In genomic region chr12:32455607-32456063, GRCh38 we compare ENCODE assay signal across 8 cellular contexts. TPM values are rescaled to one million over a fixed set of nuclear protein-coding genes. Genes with fewer than 3 reads are reported as not detected.
A peak's percentile ranks its signal among the peaks of the same experiment; 100 is the strongest.
DNase-seq lines count a peak whose midpoint lies in the region; TF ChIP-seq lines count a peak whose summit lies in the region.

No MANE protein-coding gene starts in this region.

- H4K20me1 ChIP-seq in Loucy (ENCODE audit: insufficient read depth, low read length, poor library complexity, severe bottlenecking): no peaks in the 10 kb centered on the region

- no peak overlapping the region for H3K9ac ChIP-seq in Loucy (ENCODE audit: low read depth, low read length, poor library complexity, severe bottlenecking)

- peak overlapping the region; percentile 63 for H3K4me2 ChIP-seq in Loucy (ENCODE audit: low read depth, low read length, poor library complexity, severe bottlenecking)

- H3K9me2 ChIP-seq in Loucy (replicated peaks; ENCODE audit: low read depth, low read length): no peaks in the 10 kb centered on the region

- H3K79me2 ChIP-seq in Loucy (ENCODE audit: insufficient read depth, low read length): no peaks in the 10 kb centered on the region

- H3K4me3 ChIP-seq in Loucy (ENCODE audit: low read length, poor library complexity, severe bottlenecking) (peak overlapping the region; percentile 64), muscle layer of duodenum (ENCODE audit: low read depth in 1 of 2, low read length in 2 of 2) (peak overlapping the region; percentile 50 to 59)

- H3K4me1 ChIP-seq in Loucy (ENCODE audit: insufficient read depth, low read length, poor library complexity, severe bottlenecking) (no peaks in the 10 kb centered on the region), muscle layer of duodenum (ENCODE audit: control insufficient read depth in 1 of 2, insufficient read depth in 2 of 2, low read length in 2 of 2) (peaks cover 20 to 24% of the 10 kb centered on the region in 2 donors)

- in situ Hi-C loops in GM13977 (cut with MboI; ENCODE audit: low pct_unique_long_range_greater_than_20kb, low sequenced_read_pairs, unreplicated experiment): loop anchor here (10.0 to 25.0 kb wide), 3 partner anchors 219 to 1557 kb away; partner anchors contain the start of genes ALG10, DNM1L and YARS2

- intact Hi-C loops in posterior vena cava (cut with DNase I): loop anchor here (5.0 to 10.0 kb wide), 2 partner anchors 209 to 217 kb away; no protein-coding TSS in a partner anchor

- H3K27me3 ChIP-seq in Loucy (ENCODE audit: insufficient read depth, low read length, poor library complexity, severe bottlenecking) (no peaks in the 10 kb centered on the region), muscle layer of duodenum (ENCODE audit: low read depth, low read length) (no peaks in the 10 kb centered on the region)

- H3K36me3 ChIP-seq in Loucy (ENCODE audit: insufficient read depth, low read length) (no peaks in the 10 kb centered on the region), muscle layer of duodenum (ENCODE audit: control insufficient read depth in 1 of 2, insufficient read depth in 2 of 2, low read length in 2 of 2) (no peaks in the 10 kb centered on the region)

- DNase-seq in AG09319 (ENCODE audit: extremely low read depth, low read depth) (peak; percentile 52), GM13977 (ENCODE audit: low spot score) (peak; percentile 49), SIG-M5 (lab: John Stamatoyannopoulos, UW) (peak; percentile 45), epidermal melanocyte (ENCODE audit: insufficient read length, low spot score) (peak; percentile 38), posterior vena cava (ENCODE audit: low spot score) (no peak)
- DNase-seq in activated naive CD4-positive, alpha-beta T cell treated with anti-CD3 and anti-CD28 coated beads, Interleukin-2, amount 50 U/mL, for 16 hours: no peak

- no peaks in the 10 kb centered on the region for H3F3A ChIP-seq in Loucy (ENCODE audit: low read depth)

- TF ChIP-seq CTCF in AG09319 (IDR thresholded peaks at IDR 0.05; ENCODE audit: low read depth, low read length) (peak; percentile 55), GM13977 (IDR thresholded peaks at IDR 0.05; ENCODE audit: extremely low read depth, insufficient read depth, missing control alignments) (peak; percentile 57), Loucy (conservative IDR thresholded peaks at IDR 0.05; ENCODE audit: low read length) (peak; percentile 89)

- peak overlapping the region; percentile 54 for H3K27ac ChIP-seq in muscle layer of duodenum (ENCODE audit: low read length)

- H3K9me3 ChIP-seq in Loucy (ENCODE audit: insufficient read depth, low read depth, low read length) (no peaks in the 10 kb centered on the region), muscle layer of duodenum (ENCODE audit: control insufficient read depth in 1 of 2, low read length in 2 of 2) (no peaks in the 10 kb centered on the region)

- H2AFZ ChIP-seq in Loucy (ENCODE audit: low read length): peak overlapping the region; percentile 63; the same call in 1 of the 2 replicates

RNA-seq across cellular contexts. Expression of gene FGD4, which starts 56.3 kb away (rescaled TPM):
- total RNA-seq in posterior vena cava: 10 to 100 TPM; 24.5 to 26.7 TPM

Comparison
In these comparisons a context has a peak if more than half of its experiments do, and no peak if none do; other contexts are left out.
1. DNase-seq: peak in AG09319 (single experiment), GM13977 (single experiment), SIG-M5 (single experiment) and epidermal melanocyte (single experiment); none in posterior vena cava (single experiment) and activated naive CD4-positive, alpha-beta T cell treated with anti-CD3 and anti-CD28 coated beads, Interleukin-2, amount 50 U/mL, for 16 hours (single experiment).
2. Peak in every context shown above with its lines, with median percentiles within 50 percentile points of each other: CTCF ChIP-seq.